22 cellular contexts compared by ENCODE assay signal in the genomic region with DNA sequence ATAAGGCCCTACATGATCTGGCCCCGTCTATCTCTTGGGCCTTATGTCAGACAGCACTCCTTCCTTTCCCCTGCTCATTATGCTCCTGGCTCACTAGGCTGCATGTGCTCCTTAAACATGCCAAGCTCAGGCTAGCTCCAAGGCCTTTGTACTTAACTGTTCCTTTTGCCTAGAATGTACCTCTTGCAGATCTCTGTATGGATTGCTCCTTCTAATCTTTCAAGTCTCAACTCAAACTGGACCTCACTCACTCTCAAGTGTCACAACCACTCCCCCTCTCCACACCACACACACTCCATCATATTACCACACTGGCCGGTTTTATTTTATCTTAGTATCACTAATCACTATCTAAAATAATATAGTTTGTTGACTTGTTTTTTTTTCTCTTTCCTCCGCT.
"Had no signal": no experiment of that assay in that cellular context is flagged by ENCODE, and none has a peak within 500 bp of the region (broad histone marks: within the 10 kb centered on the region; RNA-seq: fewer than 3 reads in every experiment).

No MANE protein-coding gene starts in this region.

- ATAC-seq: esophagus mucosa; gastrocnemius medialis; natural killer cell treated with Interleukin-12 subunit alpha and Interleukin-12 subunit beta and Interleukin-15 and Interleukin-18, amount 100 ng/mL, for 72 hours; right lobe of liver; stimulated activated memory B cell treated with anti-CD40 and anti-IgM and Interleukin-4, amounts not matched to agents 10 μg/mL and 1 μg/mL and 100 μg/mL, for 72 hours; stimulated activated naive CD8-positive, alpha-beta T cell treated with anti-CD3 and anti-CD28 coated beads, Interleukin-15, Interleukin-2, amounts not matched to agents 100 U/mL and 50 U/mL, for 24 hours had no signal

- H3K4me1 ChIP-seq: right lobe of liver, testis had no signal

- H3K9ac ChIP-seq: parathyroid adenoma had no signal

- DNase-seq: dorsolateral prefrontal cortex; effector CD4-positive, alpha-beta T cell; foreskin fibroblast; gastrocnemius medialis; head of caudate nucleus; naive B cell; right lobe of liver; stimulated activated CD4-positive, alpha-beta T cell treated with anti-CD3 and anti-CD28 coated beads, Interleukin-4, amount 100 ng/mL, for 4 hours; stimulated activated naive CD8-positive, alpha-beta T cell treated with anti-CD3 and anti-CD28 coated beads, Interleukin-15, Interleukin-2, amounts not matched to agents 100 U/mL and 50 U/mL, for 24 hours; substantia nigra; testis; upper lobe of left lung; uterus had no signal

- H3K36me3 ChIP-seq: gastrocnemius medialis, neutrophil, right lobe of liver, upper lobe of left lung, uterus had no signal

- H3K9me3 ChIP-seq: gastrocnemius medialis, neutrophil, right lobe of liver, testis, tibial nerve, upper lobe of left lung, uterus had no signal

- H3K4me3 ChIP-seq: dorsolateral prefrontal cortex, gastrocnemius medialis, right lobe of liver, testis, tibial nerve, upper lobe of left lung, uterus had no signal

- H3K27me3 ChIP-seq: dorsolateral prefrontal cortex, gastrocnemius medialis, neutrophil, right lobe of liver, testis, tibial nerve, upper lobe of left lung, uterus had no signal

- FAIRE-seq: colon, keratinocyte had no signal

- H3K27ac ChIP-seq: epithelial cell of prostate, gastrocnemius medialis, neutrophil, right lobe of liver, testis, tibial nerve, upper lobe of left lung, uterus had no signal

- H2AFZ ChIP-seq: parathyroid adenoma had no signal
